Comparison of ENCODE assay signal across 14 cellular contexts in the genomic region with DNA sequence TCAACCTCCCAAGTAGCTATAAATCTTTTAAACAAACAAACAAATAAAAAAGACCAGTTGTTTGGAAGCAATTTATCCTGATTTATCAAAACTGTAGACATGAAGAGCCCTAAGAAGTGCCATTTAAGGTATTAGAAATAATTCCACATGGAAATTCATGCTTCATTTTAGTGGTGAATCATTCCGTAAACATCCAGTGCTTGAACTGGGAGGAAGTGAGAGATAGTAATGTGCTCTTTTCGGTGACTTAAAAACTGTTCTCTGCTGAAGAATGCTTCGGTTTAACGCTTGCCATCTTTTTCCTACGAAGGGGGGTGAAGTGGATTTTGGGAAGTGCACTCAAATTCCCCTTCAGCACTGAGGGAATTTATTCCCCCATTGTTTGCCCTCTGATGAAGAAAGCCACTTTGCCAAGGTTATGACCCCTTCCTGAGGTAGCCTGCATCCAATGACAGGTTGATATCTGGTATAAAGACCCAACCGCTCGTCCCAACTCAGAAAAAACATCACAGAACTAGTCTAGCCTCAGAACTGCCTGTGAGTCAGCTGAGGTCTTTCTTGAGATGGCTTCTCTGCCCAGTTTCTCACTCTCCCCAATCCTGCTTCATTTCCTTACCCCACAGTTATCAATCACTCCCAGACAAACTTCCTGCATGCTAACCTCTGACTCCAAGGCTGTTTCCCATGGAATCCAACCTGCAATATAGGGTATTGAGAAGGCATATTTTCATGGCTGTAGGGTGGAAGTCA.
DNase-seq lines count a peak whose midpoint lies in the region; TF ChIP-seq lines count a peak whose summit lies in the region.
"Had no signal": no experiment of that assay in that cellular context is flagged by ENCODE, and none has a peak within 500 bp of the region (broad histone marks: within the 10 kb centered on the region; RNA-seq: fewer than 3 reads in every experiment).

No MANE protein-coding gene starts in this region.

- CTCF ChIA-PET in SK-N-SH (lab: Yijun Ruan, JAX) (no interaction called here), GM10248 (lab: Yijun Ruan, JAX) (interaction anchor here (1.2 to 1.6 kb wide), 2 partner anchors 9 to 18 kb away, joined by 3 read pairs; no protein-coding TSS in a partner anchor)

- no peaks in the 10 kb centered on the region for H3K79me2 ChIP-seq in SK-N-SH (ENCODE audit: insufficient read depth)
- H3K79me2 ChIP-seq in smooth muscle cell (ENCODE audit: low read depth), result no peaks in the 10 kb centered on the region

- H3K4me2 ChIP-seq in SK-N-SH (peak overlapping the region; percentile 68), smooth muscle cell (peak overlapping the region; percentile 67)
- H3K4me2 ChIP-seq: PC-9 had no signal

- no peaks in the 10 kb centered on the region for H3K9me2 ChIP-seq in SK-N-SH

- H3F3A ChIP-seq in SK-N-SH (replicated peaks; ENCODE audit: insufficient read depth), result peaks cover 14% of the 10 kb centered on the region
- H3F3A ChIP-seq in smooth muscle cell (ENCODE audit: low read depth), result peaks cover 7% of the 10 kb centered on the region

- DNase-seq in GM03348 (ENCODE audit: low spot score) (peak; percentile 64), SK-N-SH (no peak), fibroblast of pulmonary artery (ENCODE audit: low read depth) (peak; percentile 80), smooth muscle cell (lab: John Stamatoyannopoulos, UW; ENCODE audit: unreplicated experiment) (no peak), GM10248 (ENCODE audit: extremely low spot score) (no peak), NCI-H510A (lab: John Stamatoyannopoulos, UW) (no peak)
- no peak for DNase-seq in activated CD4-positive, alpha-beta T cell treated with anti-CD3 and anti-CD28 coated beads, Interleukin-2, amount 50 U/mL, for 48 hours
- DNase-seq: DMS79, glutamatergic neuron, NCI-H2107, PC-9, upper lobe of right lung had no signal

- TF ChIP-seq EP300 in SK-N-SH (IDR thresholded peaks at IDR 0.05; ENCODE audit: borderline replicate concordance in 1 of 2, low read depth in 1 of 2, low read length in 1 of 2), result peak in 1 of 2 experiments; percentile 26; a peak in 1 of 4 replicates

- H3K27me3 ChIP-seq in SK-N-SH (ENCODE audit: insufficient read depth), result no peaks in the 10 kb centered on the region
- no peaks in the 10 kb centered on the region for H3K27me3 ChIP-seq in smooth muscle cell (ENCODE audit: low read depth)
- H3K27me3 ChIP-seq: cardiac muscle cell, upper lobe of right lung had no signal

- WGBS in SK-N-SH (ENCODE audit: low lambda C conversion rate), result 35% methylated on average over 7 of the region's 7 CpGs
- WGBS in smooth muscle cell (ENCODE audit: low lambda C conversion rate), result 13% methylated on average over 7 of the region's 7 CpGs

- H3K9me3 ChIP-seq in SK-N-SH (no peaks in the 10 kb centered on the region), smooth muscle cell (replicated peaks; ENCODE audit: low read depth) (no peaks in the 10 kb centered on the region)
- H3K9me3 ChIP-seq: upper lobe of right lung had no signal

- TF ChIP-seq RAD21 in SK-N-SH (IDR thresholded peaks at IDR 0.05; ENCODE audit: low read length), result no peak

- H3K9ac ChIP-seq in SK-N-SH, result peak overlapping the region; percentile 66
- no peak overlapping the region for H3K9ac ChIP-seq in smooth muscle cell (ENCODE audit: low read depth)

- H2AFZ ChIP-seq in SK-N-SH (ENCODE audit: low read depth) (peak overlapping the region; percentile 73), smooth muscle cell (ENCODE audit: low read depth) (no peak overlapping the region)
- H2AFZ ChIP-seq: PC-9 had no signal

- H3K27ac ChIP-seq in SK-N-SH (ENCODE audit: low read depth in 2 of 2, low read length in 1 of 2) (peak overlapping the region; percentile 77 to 93; a peak in 3 of 4 replicates), smooth muscle cell (ENCODE audit: low read depth) (peak overlapping the region; percentile 72)
- H3K27ac ChIP-seq: cardiac muscle cell, PC-9, upper lobe of right lung had no signal

- H3K36me3 ChIP-seq in SK-N-SH (replicated peaks in 1 of 2; ENCODE audit: control insufficient read depth in 1 of 2, insufficient read depth in 2 of 2, low read length in 1 of 2) (no peaks in the 10 kb centered on the region), smooth muscle cell (ENCODE audit: low read depth) (peaks cover 1% of the 10 kb centered on the region)
- H3K36me3 ChIP-seq: cardiac muscle cell, upper lobe of right lung had no signal

- POLR2A ChIA-PET in SK-N-SH (lab: Yijun Ruan, JAX) (no interaction called here), GM10248 (lab: Yijun Ruan, JAX) (no interaction called here)

- H3K4me1 ChIP-seq in SK-N-SH (ENCODE audit: control insufficient read depth in 1 of 2, insufficient read depth in 2 of 2, low read depth in 1 of 2, low read length in 1 of 2) (peaks cover 0 to 14% of the 10 kb centered on the region in 2 experiments; a peak in 2 of 4 replicates), smooth muscle cell (ENCODE audit: low read depth) (no peaks in the 10 kb centered on the region)
- H3K4me1 ChIP-seq: upper lobe of right lung had no signal

- peak overlapping the region in 1 of 2 experiments; percentile 25; a peak in 1 of 4 replicates for H3K4me3 ChIP-seq in SK-N-SH (ENCODE audit: low read depth in 2 of 2, low read length in 1 of 2)
- H3K4me3 ChIP-seq in fibroblast of pulmonary artery (replicated peaks; ENCODE audit: low read depth, low read length), result peak overlapping the region; percentile 26
- no peak overlapping the region for H3K4me3 ChIP-seq in smooth muscle cell
- H3K4me3 ChIP-seq: cardiac muscle cell, K562, PC-9, upper lobe of right lung had no signal

- H4K20me1 ChIP-seq in SK-N-SH (ENCODE audit: insufficient read depth) (no peaks in the 10 kb centered on the region), smooth muscle cell (ENCODE audit: low read depth) (no peaks in the 10 kb centered on the region)

- no peak for TF ChIP-seq CTCF in SK-N-SH (IDR thresholded peaks at IDR 0.05)
- no peak for TF ChIP-seq CTCF in fibroblast of pulmonary artery (IDR thresholded peaks at IDR 0.05; ENCODE audit: low read length, missing control alignments)
- no peak for TF ChIP-seq CTCF in smooth muscle cell (IDR thresholded peaks at IDR 0.05; ENCODE audit: borderline replicate concordance, insufficient read depth, poor library complexity, severe bottlenecking)
- TF ChIP-seq CTCF in GM10248 (IDR thresholded peaks at IDR 0.05; ENCODE audit: control extremely low read depth, extremely low read depth, low read depth, missing control alignments), result no peak

TF ChIP-seq in SK-N-SH, 30 proteins besides CTCF, POLR2A, EP300 and RAD21 (continues in another document):
- no peak for TF ChIP-seq EZH2phosphoT487 (IDR thresholded peaks at IDR 0.05; ENCODE audit: borderline replicate concordance, low read depth)
- TF ChIP-seq RCOR1 (IDR thresholded peaks at IDR 0.05; ENCODE audit: low read length), result no peak
- TF ChIP-seq MEF2A (IDR thresholded peaks at IDR 0.05; ENCODE audit: borderline replicate concordance, low read depth), result no peak
- no peak for TF ChIP-seq MXI1 (IDR thresholded peaks at IDR 0.05; ENCODE audit: low read depth, low read length)
- peak; percentile 57 for TF ChIP-seq TCF12 (IDR thresholded peaks at IDR 0.05)
- TF ChIP-seq SIN3A (IDR thresholded peaks at IDR 0.05; ENCODE audit: borderline replicate concordance, low read depth, low read length), result no peak
- no peak for TF ChIP-seq NFIC (IDR thresholded peaks at IDR 0.05; ENCODE audit: borderline replicate concordance)
- no peak for TF ChIP-seq SMC3 (IDR thresholded peaks at IDR 0.05; ENCODE audit: low read depth, low read length)
- no peak for TF ChIP-seq CHD2 (IDR thresholded peaks at IDR 0.05; ENCODE audit: low read length, partially characterized antibody)
- no peak for TF ChIP-seq GABPA (IDR thresholded peaks at IDR 0.05; ENCODE audit: low read depth)
- peak; percentile 74 for TF ChIP-seq JUND (IDR thresholded peaks at IDR 0.05)
- TF ChIP-seq ELF1 (IDR thresholded peaks at IDR 0.05), result 0 out of 2 replicates have a peak, but pooled peaks have one; percentile 19
- peak; percentile 61; the same call in 1 of the 2 replicates for TF ChIP-seq FOSL2 (IDR thresholded peaks at IDR 0.05; ENCODE audit: borderline replicate concordance, low read depth)
- TF ChIP-seq RFX5 (IDR thresholded peaks at IDR 0.05; ENCODE audit: low read length), result no peak
- TF ChIP-seq, protein P1, sequence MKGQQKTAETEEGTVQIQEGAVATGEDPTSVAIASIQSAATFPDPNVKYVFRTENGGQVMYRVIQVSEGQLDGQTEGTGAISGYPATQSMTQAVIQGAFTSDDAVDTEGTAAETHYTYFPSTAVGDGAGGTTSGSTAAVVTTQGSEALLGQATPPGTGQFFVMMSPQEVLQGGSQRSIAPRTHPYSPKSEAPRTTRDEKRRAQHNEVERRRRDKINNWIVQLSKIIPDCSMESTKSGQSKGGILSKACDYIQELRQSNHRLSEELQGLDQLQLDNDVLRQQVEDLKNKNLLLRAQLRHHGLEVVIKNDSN (IDR thresholded peaks at IDR 0.05; ENCODE audit: borderline replicate concordance, low read depth), result no peak
- TF ChIP-seq, protein P2, sequence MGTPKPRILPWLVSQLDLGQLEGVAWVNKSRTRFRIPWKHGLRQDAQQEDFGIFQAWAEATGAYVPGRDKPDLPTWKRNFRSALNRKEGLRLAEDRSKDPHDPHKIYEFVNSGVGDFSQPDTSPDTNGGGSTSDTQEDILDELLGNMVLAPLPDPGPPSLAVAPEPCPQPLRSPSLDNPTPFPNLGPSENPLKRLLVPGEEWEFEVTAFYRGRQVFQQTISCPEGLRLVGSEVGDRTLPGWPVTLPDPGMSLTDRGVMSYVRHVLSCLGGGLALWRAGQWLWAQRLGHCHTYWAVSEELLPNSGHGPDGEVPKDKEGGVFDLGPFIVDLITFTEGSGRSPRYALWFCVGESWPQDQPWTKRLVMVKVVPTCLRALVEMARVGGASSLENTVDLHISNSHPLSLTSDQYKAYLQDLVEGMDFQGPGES (IDR thresholded peaks at IDR 0.05; ENCODE audit: low read depth, low read length), result no peak
- TF ChIP-seq TAF1 (IDR thresholded peaks at IDR 0.05; ENCODE audit: borderline replicate concordance, low read depth, low read length), result no peak

Comparison
In these comparisons a context has a peak if more than half of its experiments do, and no peak if none do; other contexts are left out.
1. DNase-seq: peak in GM03348 (single experiment) and fibroblast of pulmonary artery (single experiment); none in SK-N-SH (single experiment), smooth muscle cell (single experiment), GM10248 (single experiment), activated CD4-positive, alpha-beta T cell treated with anti-CD3 and anti-CD28 coated beads, Interleukin-2, amount 50 U/mL, for 48 hours (0 of 2) and NCI-H510A (single experiment).